Comparison of ENCODE assay signal across 36 cellular contexts in the genomic region with DNA sequence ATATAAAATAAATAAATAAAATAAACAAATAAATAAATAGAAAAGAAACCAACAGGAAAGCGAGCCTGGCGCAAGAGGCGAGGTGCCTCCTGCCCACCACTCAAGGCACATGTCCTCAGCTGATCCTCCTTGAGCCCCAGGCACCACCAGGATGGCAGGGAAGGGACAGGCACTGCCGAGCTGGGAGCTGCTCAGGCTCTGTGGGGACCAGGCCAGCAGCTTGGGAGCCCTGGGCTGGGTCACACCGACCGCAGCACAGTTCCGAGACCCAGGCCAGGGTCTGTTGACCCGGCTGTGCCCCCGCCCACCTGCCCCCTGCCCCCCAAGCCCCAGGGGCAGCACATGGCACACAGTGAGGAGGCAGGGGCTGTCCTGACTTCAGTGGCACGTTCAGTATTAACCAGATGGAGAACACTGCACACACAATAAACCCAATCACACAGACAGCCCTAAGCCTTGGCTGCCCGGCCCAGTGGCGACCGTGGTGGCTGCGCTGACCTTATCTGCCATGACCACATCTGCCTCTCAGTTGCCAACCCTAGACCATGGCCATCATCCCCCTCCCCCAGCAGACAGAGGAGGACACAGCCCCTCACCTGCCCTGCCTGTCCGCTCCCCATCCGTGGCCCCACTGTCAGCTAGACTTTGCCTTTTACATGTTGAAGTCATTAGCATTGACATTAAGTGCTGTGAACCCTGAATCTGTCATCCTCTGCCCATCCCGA. TPM values are rescaled to one million over a fixed set of nuclear protein-coding genes. Genes with fewer than 3 reads are reported as not detected.
"Had no signal": no experiment of that assay in that cellular context is flagged by ENCODE, and none has a peak within 500 bp of the region (broad histone marks: within the 10 kb centered on the region; RNA-seq: fewer than 3 reads in every experiment).

No MANE protein-coding gene starts in this region.

- H3K27ac ChIP-seq: adrenal gland, ascending aorta, breast epithelium, cardiac muscle cell, esophagus muscularis mucosa, foreskin keratinocyte, gastroesophageal sphincter had no signal

- H3K9me3 ChIP-seq: adrenal gland, ascending aorta, breast epithelium, esophagus muscularis mucosa, gastroesophageal sphincter had no signal

- H3K27ac Mint-ChIP-seq: activated CD4-positive, alpha-beta memory T cell treated with anti-CD3 and anti-CD28 coated beads for 36 hours; activated CD4-positive, alpha-beta T cell treated with anti-CD3 and anti-CD28 coated beads for 36 hours; activated CD4-positive, alpha-beta T cell treated with anti-CD3 and anti-CD28 coated beads, Interleukin-2, amount 10 ng/mL, durations not matched to agents 24 days and 14 days; activated CD8-positive, alpha-beta memory T cell treated with anti-CD3 and anti-CD28 coated beads, Interleukin-2, amount 10 ng/mL, durations not matched to agents 7 days and 5 days; activated CD8-positive, alpha-beta T cell treated with anti-CD3 and anti-CD28 coated beads, Interleukin-2, amount 10 ng/mL, durations not matched to agents 7 days and 5 days; activated naive CD4-positive, alpha-beta T cell treated with anti-CD3 and anti-CD28 coated beads for 36 hours; activated naive CD4-positive, alpha-beta T cell treated with anti-CD3 and anti-CD28 coated beads, Interleukin-2, amount 50 U/mL, for 24 hours; activated naive CD8-positive, alpha-beta T cell treated with anti-CD3 and anti-CD28 coated beads for 36 hours; activated naive CD8-positive, alpha-beta T cell treated with anti-CD3 and anti-CD28 coated beads, Interleukin-2, amount 50 U/mL, for 24 hours; activated T-helper 1 cell treated with anti-CD3 and anti-CD28 coated beads, Interleukin-12 subunit alpha, Interleukin-12 subunit beta, Interleukin-2, Interleukin-4 antibody, amounts not matched to agents 30 ng/mL and 10 ng/mL and 1 ng/mL, durations not matched to agents 14 hours and 24 hours and 36 hours; activated T-helper 2 cell treated with anti-CD3 and anti-CD28 coated beads, Interferon-gamma antibody, Interleukin-2, Interleukin-4, amounts not matched to agents 10 μg/mL and 5 μg/mL and 100 μg/mL, durations not matched to agents 14 hours and 24 hours and 36 hours had no signal

- H3K4me1 ChIP-seq: adrenal gland, ascending aorta, breast epithelium, esophagus muscularis mucosa, foreskin keratinocyte, gastroesophageal sphincter had no signal

- ATAC-seq: activated CD4-positive, alpha-beta T cell treated with anti-CD3 and anti-CD28 coated beads for 36 hours; activated CD8-positive, alpha-beta memory T cell treated with anti-CD3 and anti-CD28 coated beads, Interleukin-2, amount 10 ng/mL, durations not matched to agents 7 days and 5 days; activated CD8-positive, alpha-beta T cell treated with anti-CD3 and anti-CD28 coated beads, Interleukin-2, amount 10 ng/mL, durations not matched to agents 7 days and 5 days; activated naive CD8-positive, alpha-beta T cell treated with anti-CD3 and anti-CD28 coated beads, Interleukin-2, amount 50 U/mL, for 24 hours; effector memory CD8-positive, alpha-beta T cell; foreskin keratinocyte; gastroesophageal sphincter had no signal

- H3K4me1 Mint-ChIP-seq: activated CD4-positive, alpha-beta T cell treated with anti-CD3 and anti-CD28 coated beads for 36 hours; activated CD4-positive, alpha-beta T cell treated with anti-CD3 and anti-CD28 coated beads, Interleukin-2, amount 10 ng/mL, durations not matched to agents 24 days and 14 days; activated CD8-positive, alpha-beta memory T cell treated with anti-CD3 and anti-CD28 coated beads, Interleukin-2, amount 10 ng/mL, durations not matched to agents 7 days and 5 days; activated naive CD4-positive, alpha-beta T cell treated with anti-CD3 and anti-CD28 coated beads, Interleukin-2, amount 50 U/mL, for 24 hours; activated naive CD8-positive, alpha-beta T cell treated with anti-CD3 and anti-CD28 coated beads for 36 hours; activated naive CD8-positive, alpha-beta T cell treated with anti-CD3 and anti-CD28 coated beads, Interleukin-2, amount 50 U/mL, for 24 hours; brain; central memory CD8-positive, alpha-beta T cell had no signal

- H3K4me3 ChIP-seq: adrenal gland, ascending aorta, breast epithelium, cardiac muscle cell, esophagus muscularis mucosa, gastroesophageal sphincter had no signal

- H3K27me3 Mint-ChIP-seq: activated CD4-positive, alpha-beta memory T cell treated with anti-CD3 and anti-CD28 coated beads for 36 hours; activated CD4-positive, alpha-beta T cell treated with anti-CD3 and anti-CD28 coated beads for 36 hours; activated CD4-positive, alpha-beta T cell treated with anti-CD3 and anti-CD28 coated beads, Interleukin-2, amount 10 ng/mL, durations not matched to agents 24 days and 14 days; activated CD8-positive, alpha-beta memory T cell treated with anti-CD3 and anti-CD28 coated beads, Interleukin-2, amount 10 ng/mL, durations not matched to agents 7 days and 5 days; activated naive CD4-positive, alpha-beta T cell treated with anti-CD3 and anti-CD28 coated beads, Interleukin-2, amount 50 U/mL, for 24 hours; activated naive CD8-positive, alpha-beta T cell treated with anti-CD3 and anti-CD28 coated beads for 36 hours; activated naive CD8-positive, alpha-beta T cell treated with anti-CD3 and anti-CD28 coated beads, Interleukin-2, amount 50 U/mL, for 24 hours; brain; central memory CD8-positive, alpha-beta T cell; effector memory CD8-positive, alpha-beta T cell had no signal

- H3K36me3 Mint-ChIP-seq: activated CD4-positive, alpha-beta memory T cell treated with anti-CD3 and anti-CD28 coated beads for 36 hours; activated CD8-positive, alpha-beta memory T cell treated with anti-CD3 and anti-CD28 coated beads, Interleukin-2, amount 10 ng/mL, durations not matched to agents 7 days and 5 days; activated naive CD4-positive, alpha-beta T cell treated with anti-CD3 and anti-CD28 coated beads, Interleukin-2, amount 50 U/mL, for 24 hours; activated naive CD8-positive, alpha-beta T cell treated with anti-CD3 and anti-CD28 coated beads for 36 hours; brain had no signal

- H3K9me3 Mint-ChIP-seq: activated CD4-positive, alpha-beta memory T cell treated with anti-CD3 and anti-CD28 coated beads for 36 hours; activated CD4-positive, alpha-beta T cell treated with anti-CD3 and anti-CD28 coated beads, Interleukin-2, amount 10 ng/mL, durations not matched to agents 24 days and 14 days; activated naive CD4-positive, alpha-beta T cell treated with anti-CD3 and anti-CD28 coated beads for 36 hours; activated naive CD4-positive, alpha-beta T cell treated with anti-CD3 and anti-CD28 coated beads, Interleukin-2, amount 50 U/mL, for 24 hours; activated naive CD8-positive, alpha-beta T cell treated with anti-CD3 and anti-CD28 coated beads for 36 hours; activated naive CD8-positive, alpha-beta T cell treated with anti-CD3 and anti-CD28 coated beads, Interleukin-2, amount 50 U/mL, for 24 hours; activated T-helper 1 cell treated with anti-CD3 and anti-CD28 coated beads, Interleukin-12 subunit alpha, Interleukin-12 subunit beta, Interleukin-2, Interleukin-4 antibody, amounts not matched to agents 30 ng/mL and 10 ng/mL and 1 ng/mL, durations not matched to agents 14 hours and 24 hours and 36 hours; activated T-helper 2 cell treated with anti-CD3 and anti-CD28 coated beads, Interferon-gamma antibody, Interleukin-2, Interleukin-4, amounts not matched to agents 10 μg/mL and 5 μg/mL and 100 μg/mL, durations not matched to agents 14 hours and 24 hours and 36 hours; central memory CD8-positive, alpha-beta T cell; effector memory CD8-positive, alpha-beta T cell had no signal

- H3K4me3 Mint-ChIP-seq: activated CD4-positive, alpha-beta memory T cell treated with anti-CD3 and anti-CD28 coated beads for 36 hours; activated CD4-positive, alpha-beta T cell treated with anti-CD3 and anti-CD28 coated beads for 36 hours; activated CD4-positive, alpha-beta T cell treated with anti-CD3 and anti-CD28 coated beads, Interleukin-2, amount 10 ng/mL, durations not matched to agents 24 days and 14 days; activated CD8-positive, alpha-beta memory T cell treated with anti-CD3 and anti-CD28 coated beads, Interleukin-2, amount 10 ng/mL, durations not matched to agents 7 days and 5 days; activated CD8-positive, alpha-beta T cell treated with anti-CD3 and anti-CD28 coated beads, Interleukin-2, amount 10 ng/mL, durations not matched to agents 7 days and 5 days; activated naive CD4-positive, alpha-beta T cell treated with anti-CD3 and anti-CD28 coated beads for 36 hours; activated naive CD4-positive, alpha-beta T cell treated with anti-CD3 and anti-CD28 coated beads, Interleukin-2, amount 50 U/mL, for 24 hours; activated naive CD8-positive, alpha-beta T cell treated with anti-CD3 and anti-CD28 coated beads for 36 hours; activated naive CD8-positive, alpha-beta T cell treated with anti-CD3 and anti-CD28 coated beads, Interleukin-2, amount 50 U/mL, for 24 hours; activated T-helper 1 cell treated with anti-CD3 and anti-CD28 coated beads, Interleukin-12 subunit alpha, Interleukin-12 subunit beta, Interleukin-2, Interleukin-4 antibody, amounts not matched to agents 30 ng/mL and 10 ng/mL and 1 ng/mL, durations not matched to agents 14 hours and 24 hours and 36 hours; brain; central memory CD8-positive, alpha-beta T cell; effector memory CD8-positive, alpha-beta T cell had no signal

- H3K36me3 ChIP-seq: adrenal gland, breast epithelium, cardiac muscle cell had no signal

- H3K27me3 ChIP-seq: adrenal gland, ascending aorta, cardiac muscle cell, esophagus muscularis mucosa, foreskin keratinocyte, gastroesophageal sphincter had no signal

- DNase-seq: activated CD4-positive, alpha-beta memory T cell treated with anti-CD3 and anti-CD28 coated beads for 36 hours; activated CD4-positive, alpha-beta T cell treated with anti-CD3 and anti-CD28 coated beads for 36 hours; activated CD4-positive, alpha-beta T cell treated with anti-CD3 and anti-CD28 coated beads, Interleukin-2, amount 10 ng/mL, durations not matched to agents 24 days and 14 days; activated CD4-positive, CD25-positive, alpha-beta regulatory T cell; activated CD4-positive, CD25-positive, alpha-beta regulatory T cell treated with anti-CD3 and anti-CD28 coated beads, Interleukin-2, amount 50 U/mL, for 72 hours; activated CD8-positive, alpha-beta memory T cell treated with anti-CD3 and anti-CD28 coated beads, Interleukin-2, amount 10 ng/mL, durations not matched to agents 7 days and 5 days; activated CD8-positive, alpha-beta memory T cell treated with anti-CD3 and anti-CD28 coated beads, Interleukin-2, amount 50 U/mL, for 4 hours; activated CD8-positive, alpha-beta T cell treated with anti-CD3 and anti-CD28 coated beads, Interleukin-2, amount 10 ng/mL, durations not matched to agents 7 days and 5 days; activated effector memory CD4-positive, alpha-beta T cell treated with anti-CD3 and anti-CD28 coated beads, Interleukin-2, amount 50 U/mL, for 16 hours; activated naive CD4-positive, alpha-beta T cell treated with anti-CD3 and anti-CD28 coated beads for 36 hours; activated naive CD8-positive, alpha-beta T cell treated with anti-CD3 and anti-CD28 coated beads for 36 hours; activated naive CD8-positive, alpha-beta T cell treated with anti-CD3 and anti-CD28 coated beads, Interleukin-2, amount 50 U/mL, for 24 hours; activated T-cell treated with anti-CD3 and anti-CD28 coated beads, Interleukin-2, amount 50 U/mL, for 1 hour; activated T-cell treated with anti-CD3 and anti-CD28 coated beads, Interleukin-2, amount 50 U/mL, for 48 hours; adrenal gland; cortex of kidney; dermis blood vessel endothelial cell; effector CD4-positive, alpha-beta T cell; effector memory CD8-positive, alpha-beta T cell; erythroblast; foreskin keratinocyte; T-helper 2 cell had no signal

RNA-seq across cellular contexts. Expression of a gene that starts 46.1 kb away (rescaled TPM):
- total RNA-seq: activated CD4-positive, alpha-beta memory T cell treated with anti-CD3 and anti-CD28 coated beads for 36 hours; activated CD4-positive, alpha-beta T cell treated with anti-CD3 and anti-CD28 coated beads for 36 hours; activated CD4-positive, alpha-beta T cell treated with anti-CD3 and anti-CD28 coated beads, Interleukin-2, amount 10 ng/mL, durations not matched to agents 24 days and 14 days; activated CD8-positive, alpha-beta memory T cell treated with anti-CD3 and anti-CD28 coated beads for 36 hours; activated CD8-positive, alpha-beta memory T cell treated with anti-CD3 and anti-CD28 coated beads, Interleukin-2, amount 10 ng/mL, durations not matched to agents 7 days and 5 days; activated CD8-positive, alpha-beta T cell treated with anti-CD3 and anti-CD28 coated beads, Interleukin-2, amount 10 ng/mL, durations not matched to agents 7 days and 5 days; activated naive CD4-positive, alpha-beta T cell treated with anti-CD3 and anti-CD28 coated beads for 36 hours; activated naive CD8-positive, alpha-beta T cell treated with anti-CD3 and anti-CD28 coated beads for 36 hours; activated T-helper 1 cell treated with anti-CD3 and anti-CD28 coated beads, Interleukin-12 subunit alpha, Interleukin-12 subunit beta, Interleukin-2, Interleukin-4 antibody, amounts not matched to agents 30 ng/mL and 10 ng/mL and 1 ng/mL, durations not matched to agents 14 hours and 24 hours and 36 hours; activated T-helper 2 cell treated with anti-CD3 and anti-CD28 coated beads, Interferon-gamma antibody, Interleukin-2, Interleukin-4, amounts not matched to agents 10 μg/mL and 5 μg/mL and 100 μg/mL, durations not matched to agents 14 hours and 24 hours and 36 hours; T-helper 1 cell treated with Interleukin-12 subunit alpha and Interleukin-12 subunit beta and Interleukin-4 antibody, amounts not matched to agents 30 ng/mL and 1 ng/mL, for 36 hours had no signal

RNA-seq across cellular contexts. Expression of a gene that starts 47.6 kb away (rescaled TPM):
- total RNA-seq: activated CD4-positive, alpha-beta memory T cell treated with anti-CD3 and anti-CD28 coated beads for 36 hours; activated CD4-positive, alpha-beta T cell treated with anti-CD3 and anti-CD28 coated beads for 36 hours; activated CD4-positive, alpha-beta T cell treated with anti-CD3 and anti-CD28 coated beads, Interleukin-2, amount 10 ng/mL, durations not matched to agents 24 days and 14 days; activated CD8-positive, alpha-beta memory T cell treated with anti-CD3 and anti-CD28 coated beads for 36 hours; activated CD8-positive, alpha-beta memory T cell treated with anti-CD3 and anti-CD28 coated beads, Interleukin-2, amount 10 ng/mL, durations not matched to agents 7 days and 5 days; activated CD8-positive, alpha-beta T cell treated with anti-CD3 and anti-CD28 coated beads, Interleukin-2, amount 10 ng/mL, durations not matched to agents 7 days and 5 days; activated naive CD4-positive, alpha-beta T cell treated with anti-CD3 and anti-CD28 coated beads for 36 hours; activated naive CD8-positive, alpha-beta T cell treated with anti-CD3 and anti-CD28 coated beads for 36 hours; activated T-helper 1 cell treated with anti-CD3 and anti-CD28 coated beads, Interleukin-12 subunit alpha, Interleukin-12 subunit beta, Interleukin-2, Interleukin-4 antibody, amounts not matched to agents 30 ng/mL and 10 ng/mL and 1 ng/mL, durations not matched to agents 14 hours and 24 hours and 36 hours; activated T-helper 2 cell treated with anti-CD3 and anti-CD28 coated beads, Interferon-gamma antibody, Interleukin-2, Interleukin-4, amounts not matched to agents 10 μg/mL and 5 μg/mL and 100 μg/mL, durations not matched to agents 14 hours and 24 hours and 36 hours; ascending aorta; breast epithelium; cerebellum; dermis blood vessel endothelial cell; esophagus muscularis mucosa; foreskin keratinocyte; gastroesophageal sphincter; glomerular endothelial cell; T-helper 1 cell treated with Interleukin-12 subunit alpha and Interleukin-12 subunit beta and Interleukin-4 antibody, amounts not matched to agents 30 ng/mL and 1 ng/mL, for 36 hours had no signal
